Comparison of ENCODE assay signal across 1 cellular context in genomic region chr9:127883959-127884358, GRCh38.
TF ChIP-seq lines count a peak whose summit lies in the region.

No MANE protein-coding gene starts in this region.

TF ChIP-seq in WTC11, 78 proteins besides CTCF, POLR2A, EP300 and RAD21 (continued from another document):
- TF ChIP-seq, protein P1, sequence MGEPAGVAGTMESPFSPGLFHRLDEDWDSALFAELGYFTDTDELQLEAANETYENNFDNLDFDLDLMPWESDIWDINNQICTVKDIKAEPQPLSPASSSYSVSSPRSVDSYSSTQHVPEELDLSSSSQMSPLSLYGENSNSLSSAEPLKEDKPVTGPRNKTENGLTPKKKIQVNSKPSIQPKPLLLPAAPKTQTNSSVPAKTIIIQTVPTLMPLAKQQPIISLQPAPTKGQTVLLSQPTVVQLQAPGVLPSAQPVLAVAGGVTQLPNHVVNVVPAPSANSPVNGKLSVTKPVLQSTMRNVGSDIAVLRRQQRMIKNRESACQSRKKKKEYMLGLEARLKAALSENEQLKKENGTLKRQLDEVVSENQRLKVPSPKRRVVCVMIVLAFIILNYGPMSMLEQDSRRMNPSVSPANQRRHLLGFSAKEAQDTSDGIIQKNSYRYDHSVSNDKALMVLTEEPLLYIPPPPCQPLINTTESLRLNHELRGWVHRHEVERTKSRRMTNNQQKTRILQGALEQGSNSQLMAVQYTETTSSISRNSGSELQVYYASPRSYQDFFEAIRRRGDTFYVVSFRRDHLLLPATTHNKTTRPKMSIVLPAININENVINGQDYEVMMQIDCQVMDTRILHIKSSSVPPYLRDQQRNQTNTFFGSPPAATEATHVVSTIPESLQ (CRISPR knock-in tag; IDR thresholded peaks at IDR 0.05), result no peak
- TF ChIP-seq ZNF532 (CRISPR knock-in tag; IDR thresholded peaks at IDR 0.05; ENCODE audit: borderline replicate concordance) (no peak), AFF4 (CRISPR knock-in tag; IDR thresholded peaks at IDR 0.05; ENCODE audit: borderline replicate concordance) (no peak)
- TF ChIP-seq, protein P2, sequence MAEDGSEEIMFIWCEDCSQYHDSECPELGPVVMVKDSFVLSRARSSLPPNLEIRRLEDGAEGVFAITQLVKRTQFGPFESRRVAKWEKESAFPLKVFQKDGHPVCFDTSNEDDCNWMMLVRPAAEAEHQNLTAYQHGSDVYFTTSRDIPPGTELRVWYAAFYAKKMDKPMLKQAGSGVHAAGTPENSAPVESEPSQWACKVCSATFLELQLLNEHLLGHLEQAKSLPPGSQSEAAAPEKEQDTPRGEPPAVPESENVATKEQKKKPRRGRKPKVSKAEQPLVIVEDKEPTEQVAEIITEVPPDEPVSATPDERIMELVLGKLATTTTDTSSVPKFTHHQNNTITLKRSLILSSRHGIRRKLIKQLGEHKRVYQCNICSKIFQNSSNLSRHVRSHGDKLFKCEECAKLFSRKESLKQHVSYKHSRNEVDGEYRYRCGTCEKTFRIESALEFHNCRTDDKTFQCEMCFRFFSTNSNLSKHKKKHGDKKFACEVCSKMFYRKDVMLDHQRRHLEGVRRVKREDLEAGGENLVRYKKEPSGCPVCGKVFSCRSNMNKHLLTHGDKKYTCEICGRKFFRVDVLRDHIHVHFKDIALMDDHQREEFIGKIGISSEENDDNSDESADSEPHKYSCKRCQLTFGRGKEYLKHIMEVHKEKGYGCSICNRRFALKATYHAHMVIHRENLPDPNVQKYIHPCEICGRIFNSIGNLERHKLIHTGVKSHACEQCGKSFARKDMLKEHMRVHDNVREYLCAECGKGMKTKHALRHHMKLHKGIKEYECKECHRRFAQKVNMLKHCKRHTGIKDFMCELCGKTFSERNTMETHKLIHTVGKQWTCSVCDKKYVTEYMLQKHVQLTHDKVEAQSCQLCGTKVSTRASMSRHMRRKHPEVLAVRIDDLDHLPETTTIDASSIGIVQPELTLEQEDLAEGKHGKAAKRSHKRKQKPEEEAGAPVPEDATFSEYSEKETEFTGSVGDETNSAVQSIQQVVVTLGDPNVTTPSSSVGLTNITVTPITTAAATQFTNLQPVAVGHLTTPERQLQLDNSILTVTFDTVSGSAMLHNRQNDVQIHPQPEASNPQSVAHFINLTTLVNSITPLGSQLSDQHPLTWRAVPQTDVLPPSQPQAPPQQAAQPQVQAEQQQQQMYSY (CRISPR knock-in tag; IDR thresholded peaks at IDR 0.05), result no peak
- TF ChIP-seq, protein P3, sequence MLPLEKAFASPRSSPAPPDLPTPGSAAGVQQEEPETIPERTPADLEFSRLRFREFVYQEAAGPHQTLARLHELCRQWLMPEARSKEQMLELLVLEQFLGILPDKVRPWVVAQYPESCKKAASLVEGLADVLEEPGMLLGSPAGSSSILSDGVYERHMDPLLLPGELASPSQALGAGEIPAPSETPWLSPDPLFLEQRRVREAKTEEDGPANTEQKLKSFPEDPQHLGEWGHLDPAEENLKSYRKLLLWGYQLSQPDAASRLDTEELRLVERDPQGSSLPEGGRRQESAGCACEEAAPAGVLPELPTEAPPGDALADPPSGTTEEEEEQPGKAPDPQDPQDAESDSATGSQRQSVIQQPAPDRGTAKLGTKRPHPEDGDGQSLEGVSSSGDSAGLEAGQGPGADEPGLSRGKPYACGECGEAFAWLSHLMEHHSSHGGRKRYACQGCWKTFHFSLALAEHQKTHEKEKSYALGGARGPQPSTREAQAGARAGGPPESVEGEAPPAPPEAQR (CRISPR knock-in tag; IDR thresholded peaks at IDR 0.05), result no peak
TF ChIP-seq in WTC11: peak in this region for 0.
